Comparison of ENCODE assay signal across 1 cellular context in the genomic region with DNA sequence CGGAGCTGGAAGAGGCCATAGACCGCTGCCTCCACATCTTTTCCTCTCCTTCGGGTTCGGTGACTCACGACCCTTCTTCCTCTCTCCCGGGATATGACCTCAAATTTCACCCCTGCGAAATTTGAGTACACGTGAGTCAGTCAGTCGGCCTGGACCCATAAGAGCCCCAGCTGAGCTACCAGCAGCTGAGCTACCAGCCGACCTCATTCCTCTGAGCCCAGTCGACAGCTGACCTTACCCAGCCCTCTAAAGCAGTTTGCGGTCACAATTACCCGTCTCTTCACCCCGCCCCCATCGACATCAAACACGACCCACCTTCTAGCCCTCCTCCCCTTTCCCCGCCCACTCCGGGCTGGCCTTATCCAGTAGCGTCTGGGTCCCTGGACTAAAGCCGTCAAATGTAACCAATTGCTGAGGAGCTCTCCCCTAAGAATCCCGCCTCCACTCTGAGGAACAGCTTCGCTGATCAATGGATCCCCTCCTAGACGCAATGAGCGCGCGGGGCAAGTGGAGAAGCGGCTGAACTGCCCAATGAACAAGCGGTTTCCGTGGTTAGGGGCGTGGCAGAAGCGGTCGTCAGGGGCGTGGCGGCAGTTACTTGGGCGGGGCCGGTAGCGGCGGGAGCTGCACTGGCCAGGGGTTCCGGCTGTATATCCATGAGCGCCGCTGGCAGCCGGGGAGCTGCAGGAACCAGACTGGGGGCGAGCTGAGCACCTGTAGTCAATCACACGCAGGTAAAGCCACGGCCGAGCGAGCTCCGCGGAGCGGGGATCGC.
TF ChIP-seq lines count a peak whose summit lies in the region.

A gene with protein sequence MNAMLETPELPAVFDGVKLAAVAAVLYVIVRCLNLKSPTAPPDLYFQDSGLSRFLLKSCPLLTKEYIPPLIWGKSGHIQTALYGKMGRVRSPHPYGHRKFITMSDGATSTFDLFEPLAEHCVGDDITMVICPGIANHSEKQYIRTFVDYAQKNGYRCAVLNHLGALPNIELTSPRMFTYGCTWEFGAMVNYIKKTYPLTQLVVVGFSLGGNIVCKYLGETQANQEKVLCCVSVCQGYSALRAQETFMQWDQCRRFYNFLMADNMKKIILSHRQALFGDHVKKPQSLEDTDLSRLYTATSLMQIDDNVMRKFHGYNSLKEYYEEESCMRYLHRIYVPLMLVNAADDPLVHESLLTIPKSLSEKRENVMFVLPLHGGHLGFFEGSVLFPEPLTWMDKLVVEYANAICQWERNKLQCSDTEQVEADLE (plus strand): TSS at position 627 of the 775 bp plus-strand sequence. CDS start 27,872 bp downstream, outside the sequence.

TF ChIP-seq in GM12878, 131 proteins besides CTCF, POLR2A, EP300 and RAD21 (continued from another document and continues in another):
- TF ChIP-seq, protein P1, sequence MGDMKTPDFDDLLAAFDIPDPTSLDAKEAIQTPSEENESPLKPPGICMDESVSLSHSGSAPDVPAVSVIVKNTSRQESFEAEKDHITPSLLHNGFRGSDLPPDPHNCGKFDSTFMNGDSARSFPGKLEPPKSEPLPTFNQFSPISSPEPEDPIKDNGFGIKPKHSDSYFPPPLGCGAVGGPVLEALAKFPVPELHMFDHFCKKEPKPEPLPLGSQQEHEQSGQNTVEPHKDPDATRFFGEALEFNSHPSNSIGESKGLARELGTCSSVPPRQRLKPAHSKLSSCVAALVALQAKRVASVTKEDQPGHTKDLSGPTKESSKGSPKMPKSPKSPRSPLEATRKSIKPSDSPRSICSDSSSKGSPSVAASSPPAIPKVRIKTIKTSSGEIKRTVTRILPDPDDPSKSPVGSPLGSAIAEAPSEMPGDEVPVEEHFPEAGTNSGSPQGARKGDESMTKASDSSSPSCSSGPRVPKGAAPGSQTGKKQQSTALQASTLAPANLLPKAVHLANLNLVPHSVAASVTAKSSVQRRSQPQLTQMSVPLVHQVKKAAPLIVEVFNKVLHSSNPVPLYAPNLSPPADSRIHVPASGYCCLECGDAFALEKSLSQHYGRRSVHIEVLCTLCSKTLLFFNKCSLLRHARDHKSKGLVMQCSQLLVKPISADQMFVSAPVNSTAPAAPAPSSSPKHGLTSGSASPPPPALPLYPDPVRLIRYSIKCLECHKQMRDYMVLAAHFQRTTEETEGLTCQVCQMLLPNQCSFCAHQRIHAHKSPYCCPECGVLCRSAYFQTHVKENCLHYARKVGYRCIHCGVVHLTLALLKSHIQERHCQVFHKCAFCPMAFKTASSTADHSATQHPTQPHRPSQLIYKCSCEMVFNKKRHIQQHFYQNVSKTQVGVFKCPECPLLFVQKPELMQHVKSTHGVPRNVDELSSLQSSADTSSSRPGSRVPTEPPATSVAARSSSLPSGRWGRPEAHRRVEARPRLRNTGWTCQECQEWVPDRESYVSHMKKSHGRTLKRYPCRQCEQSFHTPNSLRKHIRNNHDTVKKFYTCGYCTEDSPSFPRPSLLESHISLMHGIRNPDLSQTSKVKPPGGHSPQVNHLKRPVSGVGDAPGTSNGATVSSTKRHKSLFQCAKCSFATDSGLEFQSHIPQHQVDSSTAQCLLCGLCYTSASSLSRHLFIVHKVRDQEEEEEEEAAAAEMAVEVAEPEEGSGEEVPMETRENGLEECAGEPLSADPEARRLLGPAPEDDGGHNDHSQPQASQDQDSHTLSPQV (IDR thresholded peaks at IDR 0.05) = no peak
- TF ChIP-seq, protein P2, sequence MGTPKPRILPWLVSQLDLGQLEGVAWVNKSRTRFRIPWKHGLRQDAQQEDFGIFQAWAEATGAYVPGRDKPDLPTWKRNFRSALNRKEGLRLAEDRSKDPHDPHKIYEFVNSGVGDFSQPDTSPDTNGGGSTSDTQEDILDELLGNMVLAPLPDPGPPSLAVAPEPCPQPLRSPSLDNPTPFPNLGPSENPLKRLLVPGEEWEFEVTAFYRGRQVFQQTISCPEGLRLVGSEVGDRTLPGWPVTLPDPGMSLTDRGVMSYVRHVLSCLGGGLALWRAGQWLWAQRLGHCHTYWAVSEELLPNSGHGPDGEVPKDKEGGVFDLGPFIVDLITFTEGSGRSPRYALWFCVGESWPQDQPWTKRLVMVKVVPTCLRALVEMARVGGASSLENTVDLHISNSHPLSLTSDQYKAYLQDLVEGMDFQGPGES (IDR thresholded peaks at IDR 0.05) = peak; percentile 99
- TF ChIP-seq BRCA1 (IDR thresholded peaks at IDR 0.05; ENCODE audit: low read depth, low read length) = no peak
- 0 out of 4 replicates have a peak, but pooled peaks of 1 of the 2 experiments have one; percentile 9 for TF ChIP-seq SRF (IDR thresholded peaks at IDR 0.05; ENCODE audit: low read depth in 2 of 2, low read length in 2 of 2)
- TF ChIP-seq HSF1 (IDR thresholded peaks at IDR 0.05; ENCODE audit: low read depth, low read length) = no peak
- no peak for TF ChIP-seq CHD4 (IDR thresholded peaks at IDR 0.05)
- peak; percentile 100 for TF ChIP-seq PKNOX1 (IDR thresholded peaks at IDR 0.05)
- peak; percentile 31; the same call in 1 of the 2 replicates for TF ChIP-seq HCFC1 (IDR thresholded peaks at IDR 0.05; ENCODE audit: low read length)
- TF ChIP-seq MEF2A (IDR thresholded peaks at IDR 0.05; ENCODE audit: insufficient read depth, low read depth, low read length) = no peak
- peak; percentile 64; the same call in 1 of the 2 replicates for TF ChIP-seq BMI1 (IDR thresholded peaks at IDR 0.05; ENCODE audit: borderline replicate concordance)
- no peak for TF ChIP-seq ESRRA (IDR thresholded peaks at IDR 0.05; ENCODE audit: low read length)
- peak; percentile 57 to 84; a peak in 3 of 4 replicates for TF ChIP-seq BHLHE40 (IDR thresholded peaks at IDR 0.05; ENCODE audit: borderline replicate concordance in 1 of 2, low read depth in 2 of 2, low read length in 1 of 2)
- no peak for TF ChIP-seq ZNF207 (IDR thresholded peaks at IDR 0.05; ENCODE audit: borderline replicate concordance)
- TF ChIP-seq SPI1 (IDR thresholded peaks at IDR 0.05; ENCODE audit: borderline replicate concordance, insufficient read depth, low read depth, low read length) = no peak
- no peak; the same call in 1 of the 2 replicates for TF ChIP-seq MYB (IDR thresholded peaks at IDR 0.05; ENCODE audit: borderline replicate concordance, low read depth, low read length)
- TF ChIP-seq WRNIP1 (IDR thresholded peaks at IDR 0.05; ENCODE audit: borderline replicate concordance, low read depth, low read length) = no peak
- TF ChIP-seq, protein P3, sequence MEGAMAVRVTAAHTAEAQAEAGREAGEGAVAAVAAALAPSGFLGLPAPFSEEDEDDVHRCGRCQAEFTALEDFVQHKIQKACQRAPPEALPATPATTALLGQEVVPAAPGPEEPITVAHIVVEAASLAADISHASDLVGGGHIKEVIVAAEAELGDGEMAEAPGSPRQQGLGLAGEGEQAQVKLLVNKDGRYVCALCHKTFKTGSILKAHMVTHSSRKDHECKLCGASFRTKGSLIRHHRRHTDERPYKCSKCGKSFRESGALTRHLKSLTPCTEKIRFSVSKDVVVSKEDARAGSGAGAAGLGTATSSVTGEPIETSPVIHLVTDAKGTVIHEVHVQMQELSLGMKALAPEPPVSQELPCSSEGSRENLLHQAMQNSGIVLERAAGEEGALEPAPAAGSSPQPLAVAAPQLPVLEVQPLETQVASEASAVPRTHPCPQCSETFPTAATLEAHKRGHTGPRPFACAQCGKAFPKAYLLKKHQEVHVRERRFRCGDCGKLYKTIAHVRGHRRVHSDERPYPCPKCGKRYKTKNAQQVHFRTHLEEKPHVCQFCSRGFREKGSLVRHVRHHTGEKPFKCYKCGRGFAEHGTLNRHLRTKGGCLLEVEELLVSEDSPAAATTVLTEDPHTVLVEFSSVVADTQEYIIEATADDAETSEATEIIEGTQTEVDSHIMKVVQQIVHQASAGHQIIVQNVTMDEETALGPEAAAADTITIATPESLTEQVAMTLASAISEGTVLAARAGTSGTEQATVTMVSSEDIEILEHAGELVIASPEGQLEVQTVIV (IDR thresholded peaks at IDR 0.05; ENCODE audit: borderline replicate concordance, partially characterized antibody) = peak; percentile 71
- TF ChIP-seq ATF7 (IDR thresholded peaks at IDR 0.05; ENCODE audit: low read depth) = peak; percentile 87
- TF ChIP-seq FOS (IDR thresholded peaks at IDR 0.05; ENCODE audit: borderline replicate concordance, extremely low read depth, insufficient read length) = peak; percentile 90
- TF ChIP-seq RAD51 (IDR thresholded peaks at IDR 0.05) = peak; percentile 31; the same call in 1 of the 2 replicates
- no peak for TF ChIP-seq ASH2L (IDR thresholded peaks at IDR 0.05; ENCODE audit: borderline replicate concordance, low read depth)
- TF ChIP-seq SUPT20H (IDR thresholded peaks at IDR 0.05; ENCODE audit: borderline replicate concordance, control insufficient read depth, low read depth, low read length) = no peak
- no peak for TF ChIP-seq GABPA (IDR thresholded peaks at IDR 0.05; ENCODE audit: low read depth)
- TF ChIP-seq ZNF384 (IDR thresholded peaks at IDR 0.05; ENCODE audit: borderline replicate concordance, low read depth, low read length) = no peak
- TF ChIP-seq SP1 (IDR thresholded peaks at IDR 0.05; ENCODE audit: low read depth, low read length) = peak; percentile 100
- no peak for TF ChIP-seq SMC3 (IDR thresholded peaks at IDR 0.05; ENCODE audit: borderline replicate concordance, low read length)
- TF ChIP-seq RBBP5 (conservative IDR thresholded peaks at IDR 0.05) = no peak
- TF ChIP-seq, protein P4, sequence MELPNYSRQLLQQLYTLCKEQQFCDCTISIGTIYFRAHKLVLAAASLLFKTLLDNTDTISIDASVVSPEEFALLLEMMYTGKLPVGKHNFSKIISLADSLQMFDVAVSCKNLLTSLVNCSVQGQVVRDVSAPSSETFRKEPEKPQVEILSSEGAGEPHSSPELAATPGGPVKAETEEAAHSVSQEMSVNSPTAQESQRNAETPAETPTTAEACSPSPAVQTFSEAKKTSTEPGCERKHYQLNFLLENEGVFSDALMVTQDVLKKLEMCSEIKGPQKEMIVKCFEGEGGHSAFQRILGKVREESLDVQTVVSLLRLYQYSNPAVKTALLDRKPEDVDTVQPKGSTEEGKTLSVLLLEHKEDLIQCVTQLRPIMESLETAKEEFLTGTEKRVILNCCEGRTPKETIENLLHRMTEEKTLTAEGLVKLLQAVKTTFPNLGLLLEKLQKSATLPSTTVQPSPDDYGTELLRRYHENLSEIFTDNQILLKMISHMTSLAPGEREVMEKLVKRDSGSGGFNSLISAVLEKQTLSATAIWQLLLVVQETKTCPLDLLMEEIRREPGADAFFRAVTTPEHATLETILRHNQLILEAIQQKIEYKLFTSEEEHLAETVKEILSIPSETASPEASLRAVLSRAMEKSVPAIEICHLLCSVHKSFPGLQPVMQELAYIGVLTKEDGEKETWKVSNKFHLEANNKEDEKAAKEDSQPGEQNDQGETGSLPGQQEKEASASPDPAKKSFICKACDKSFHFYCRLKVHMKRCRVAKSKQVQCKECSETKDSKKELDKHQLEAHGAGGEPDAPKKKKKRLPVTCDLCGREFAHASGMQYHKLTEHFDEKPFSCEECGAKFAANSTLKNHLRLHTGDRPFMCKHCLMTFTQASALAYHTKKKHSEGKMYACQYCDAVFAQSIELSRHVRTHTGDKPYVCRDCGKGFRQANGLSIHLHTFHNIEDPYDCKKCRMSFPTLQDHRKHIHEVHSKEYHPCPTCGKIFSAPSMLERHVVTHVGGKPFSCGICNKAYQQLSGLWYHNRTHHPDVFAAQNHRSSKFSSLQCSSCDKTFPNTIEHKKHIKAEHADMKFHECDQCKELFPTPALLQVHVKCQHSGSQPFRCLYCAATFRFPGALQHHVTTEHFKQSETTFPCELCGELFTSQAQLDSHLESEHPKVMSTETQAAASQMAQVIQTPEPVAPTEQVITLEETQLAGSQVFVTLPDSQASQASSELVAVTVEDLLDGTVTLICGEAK (IDR thresholded peaks at IDR 0.05; ENCODE audit: borderline replicate concordance) = peak; percentile 75; the same call in 1 of the 2 replicates
- no peak for TF ChIP-seq JUNB (IDR thresholded peaks at IDR 0.05)
- TF ChIP-seq, protein P5, sequence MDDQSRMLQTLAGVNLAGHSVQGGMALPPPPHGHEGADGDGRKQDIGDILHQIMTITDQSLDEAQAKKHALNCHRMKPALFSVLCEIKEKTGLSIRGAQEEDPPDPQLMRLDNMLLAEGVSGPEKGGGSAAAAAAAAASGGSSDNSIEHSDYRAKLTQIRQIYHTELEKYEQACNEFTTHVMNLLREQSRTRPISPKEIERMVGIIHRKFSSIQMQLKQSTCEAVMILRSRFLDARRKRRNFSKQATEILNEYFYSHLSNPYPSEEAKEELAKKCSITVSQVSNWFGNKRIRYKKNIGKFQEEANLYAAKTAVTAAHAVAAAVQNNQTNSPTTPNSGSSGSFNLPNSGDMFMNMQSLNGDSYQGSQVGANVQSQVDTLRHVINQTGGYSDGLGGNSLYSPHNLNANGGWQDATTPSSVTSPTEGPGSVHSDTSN (IDR thresholded peaks at IDR 0.05; ENCODE audit: insufficient replicate concordance, low read depth, low read length) = peak; percentile 100
- TF ChIP-seq NFYA (IDR thresholded peaks at IDR 0.05; ENCODE audit: borderline replicate concordance, low read depth, low read length) = peak; percentile 94
- TF ChIP-seq PML (IDR thresholded peaks at IDR 0.05; ENCODE audit: low read length) = no peak
- TF ChIP-seq ATF2 (IDR thresholded peaks at IDR 0.05; ENCODE audit: low read length) = no peak
- no peak; the same call in 1 of the 2 replicates for TF ChIP-seq LARP7 (IDR thresholded peaks at IDR 0.05)
- no peak for TF ChIP-seq TARDBP (IDR thresholded peaks at IDR 0.05; ENCODE audit: borderline replicate concordance)
- peak; percentile 90 for TF ChIP-seq CREB1 (IDR thresholded peaks at IDR 0.05; ENCODE audit: low read depth)
- peak; percentile 63; the same call in 1 of the 2 replicates for TF ChIP-seq PAX5 (IDR thresholded peaks at IDR 0.05; ENCODE audit: borderline replicate concordance, low read depth, low read length)
